Comparison of ENCODE assay signal across 8 cellular contexts in the genomic region with DNA sequence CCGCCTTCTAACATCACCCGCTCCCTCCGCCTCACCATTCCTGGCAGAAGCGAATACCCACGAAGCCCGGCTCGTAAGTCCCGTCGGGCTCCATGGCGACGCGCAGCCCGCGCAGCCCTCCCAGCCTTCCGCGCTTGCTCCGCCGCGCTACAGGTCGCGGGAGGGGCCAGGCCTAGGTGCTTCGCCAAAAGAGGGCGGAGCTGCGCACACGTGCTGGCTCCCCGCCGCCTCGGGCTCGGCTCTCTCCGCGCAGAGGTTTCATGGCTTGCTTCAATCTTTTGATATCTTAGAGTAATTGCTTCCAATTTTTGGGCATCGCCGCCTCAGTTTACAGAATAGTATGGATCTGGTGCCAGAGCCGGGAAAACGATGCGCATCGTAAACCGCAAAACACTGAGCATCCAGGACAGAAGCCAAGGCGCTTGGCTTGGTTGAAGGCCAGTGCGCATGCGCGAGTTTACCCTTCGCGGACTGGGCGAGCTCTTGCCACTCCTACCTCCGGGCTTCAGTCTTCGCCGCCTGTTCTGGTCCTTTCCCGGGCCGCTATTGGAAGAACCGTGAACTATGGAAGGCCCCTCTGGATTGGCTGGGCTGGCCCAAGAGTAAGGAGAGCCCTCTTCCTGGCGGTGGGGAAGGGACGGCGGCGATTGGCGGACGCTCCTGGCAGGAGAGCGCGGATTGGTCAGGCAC. TPM values are rescaled to one million over a fixed set of nuclear protein-coding genes. Genes with fewer than 3 reads are reported as not detected.
DNase-seq lines count a peak whose midpoint lies in the region; ATAC-seq and TF ChIP-seq lines count a peak whose summit lies in the region.

A gene (minus strand): TSS at position 113 of the 690 bp plus-strand sequence. CDS start 19 bp downstream, at position 94.

- in situ Hi-C loops in SK-MEL-5 (cut with HindIII; ENCODE audit: low pct_unique_long_range_greater_than_20kb, low sequenced_read_pairs): no loop called here

- H3K4me3 ChIP-seq in neuron (ENCODE audit: low read length) (peak within 1 kb of the TSS; percentile 84), subcutaneous abdominal adipose tissue (ENCODE audit: low read depth in 1 of 5, low read length in 5 of 5) (peak within 1 kb of the TSS; percentile 78 to 92 (median 88))

- DNase-seq in GF-D8 (lab: John Stamatoyannopoulos, UW): peak; percentile 99
- DNase-seq in HEK293T (ENCODE audit: extremely low spot score): peak; percentile 97
- DNase-seq in MV-4-11 (lab: John Stamatoyannopoulos, UW): peak; percentile 100
- peak; percentile 100 for DNase-seq in SK-MEL-5 (ENCODE audit: low read depth, low spot score)
- peak; percentile 98 for DNase-seq in activated naive CD4-positive, alpha-beta T cell treated with Interleukin-2 at 50 U/mL for 16 hours
- DNase-seq in foreskin keratinocyte: peak; percentile 99

- H3K4me1 ChIP-seq in foreskin keratinocyte: no peaks in the 10 kb centered on the region
- H3K4me1 ChIP-seq in neuron (ENCODE audit: insufficient read depth, low read length): peaks cover 24% of the 10 kb centered on the region
- H3K4me1 ChIP-seq in subcutaneous abdominal adipose tissue (ENCODE audit: control insufficient read depth in 5 of 5, insufficient read depth in 5 of 5, low read length in 5 of 5): peaks cover 8 to 30% (median 23%) of the 10 kb centered on the region in 5 donors

- POLR2A ChIA-PET in HEK293T (lab: Yijun Ruan, JAX): interaction anchor here (0.7 to 2.5 kb wide), 27 partner anchors 9 to 367 kb away, joined by 3 to 39 read pairs (median 4); a partner anchor contains a TSS

- no peaks in the 10 kb centered on the region for H3K27me3 ChIP-seq in foreskin keratinocyte
- H3K27me3 ChIP-seq in neuron (ENCODE audit: insufficient read depth, low read length): no peaks in the 10 kb centered on the region
- no peaks in the 10 kb centered on the region for H3K27me3 ChIP-seq in subcutaneous abdominal adipose tissue (ENCODE audit: control insufficient read depth in 5 of 5, insufficient read depth in 4 of 5, low read length in 5 of 5)

- peak within 1 kb of the TSS; percentile 74 for H2AFZ ChIP-seq in neuron (ENCODE audit: low read depth, low read length)

- H3K36me3 ChIP-seq in neuron (ENCODE audit: insufficient read depth, low read length): peaks cover 50% of the 10 kb centered on the region
- peaks cover 0 to 47% (median 34%) of the 10 kb centered on the region in 5 donors for H3K36me3 ChIP-seq in subcutaneous abdominal adipose tissue (ENCODE audit: control insufficient read depth in 5 of 5, insufficient read depth in 5 of 5, low read length in 5 of 5)

- H3K9me3 ChIP-seq in neuron (ENCODE audit: low read length): no peaks in the 10 kb centered on the region
- H3K9me3 ChIP-seq in subcutaneous abdominal adipose tissue (ENCODE audit: control insufficient read depth in 5 of 5, low read length in 5 of 5): no peaks in the 10 kb centered on the region

- CTCF ChIA-PET in HEK293T (lab: Yijun Ruan, JAX): interaction anchor here (0.6 kb wide), 1 partner anchor 13 kb away, joined by 3 read pairs; no protein-coding TSS in a partner anchor

- peak; percentile 96 for ATAC-seq in foreskin keratinocyte

- no peak for TF ChIP-seq CTCF in foreskin keratinocyte (conservative IDR thresholded peaks at IDR 0.05)

- peak within 1 kb of the TSS; percentile 1 for H3K27ac ChIP-seq in foreskin keratinocyte
- peak within 1 kb of the TSS; percentile 84 for H3K27ac ChIP-seq in subcutaneous abdominal adipose tissue (ENCODE audit: low read depth, low read length)

- peak within 1 kb of the TSS; percentile 85 to 89 (median 86) for H3K9ac ChIP-seq in subcutaneous abdominal adipose tissue (ENCODE audit: low read length in 5 of 5)

TF ChIP-seq in HEK293T, 16 proteins besides CTCF, POLR2A, EP300 and RAD21:
- no peak for TF ChIP-seq HDGF (IDR thresholded peaks at IDR 0.05; ENCODE audit: borderline replicate concordance)
- TF ChIP-seq, protein P1, sequence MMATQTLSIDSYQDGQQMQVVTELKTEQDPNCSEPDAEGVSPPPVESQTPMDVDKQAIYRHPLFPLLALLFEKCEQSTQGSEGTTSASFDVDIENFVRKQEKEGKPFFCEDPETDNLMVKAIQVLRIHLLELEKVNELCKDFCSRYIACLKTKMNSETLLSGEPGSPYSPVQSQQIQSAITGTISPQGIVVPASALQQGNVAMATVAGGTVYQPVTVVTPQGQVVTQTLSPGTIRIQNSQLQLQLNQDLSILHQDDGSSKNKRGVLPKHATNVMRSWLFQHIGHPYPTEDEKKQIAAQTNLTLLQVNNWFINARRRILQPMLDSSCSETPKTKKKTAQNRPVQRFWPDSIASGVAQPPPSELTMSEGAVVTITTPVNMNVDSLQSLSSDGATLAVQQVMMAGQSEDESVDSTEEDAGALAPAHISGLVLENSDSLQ (IDR thresholded peaks at IDR 0.05): peak; percentile 62
- peak; percentile 99 for TF ChIP-seq L3MBTL2 (conservative IDR thresholded peaks at IDR 0.05)
- TF ChIP-seq LEF1 (IDR thresholded peaks at IDR 0.05; ENCODE audit: borderline replicate concordance): no peak

RNA-seq across cellular contexts. Expression of the gene that starts here (rescaled TPM):
- total RNA-seq in SK-MEL-5 (2014; rRNA removed; shearing (Covaris generic)): 62.8 and 70.4 TPM in 2 replicates
- 42.7 and 70.0 TPM in 2 replicates for polyA plus RNA-seq in SK-MEL-5 (2015; cell fraction: cytosol; rRNA removed)
- 19.0 and 19.8 TPM in 2 replicates for polyA plus RNA-seq in SK-MEL-5 (2015; cell fraction: nucleus; rRNA removed)
- 116 and 128 TPM in 2 replicates for total RNA-seq in foreskin keratinocyte
- 93.5 and 95.2 TPM in 2 replicates for polyA plus RNA-seq in foreskin keratinocyte

Comparison
In these comparisons a context has a peak if more than half of its experiments do, and no peak if none do; other contexts are left out.
1. Peak in every context shown above with its lines: DNase-seq, ATAC-seq, H3K4me3 ChIP-seq and H3K27ac ChIP-seq.